15 cellular contexts compared by ENCODE assay signal in genomic region chr11:306645-307371, GRCh38. TPM values are rescaled to one million over a fixed set of nuclear protein-coding genes. Genes with fewer than 3 reads are reported as not detected.
DNase-seq lines count a peak whose midpoint lies in the region; ATAC-seq, FAIRE-seq and TF ChIP-seq lines count a peak whose summit lies in the region.
"Had no signal": no experiment of that assay in that cellular context is flagged by ENCODE, and none has a peak within 500 bp of the region (broad histone marks: within the 10 kb centered on the region; RNA-seq: fewer than 3 reads in every experiment).

No MANE protein-coding gene starts in this region.

- H3K4me3 ChIP-seq in testis: no peak overlapping the region

- peaks cover 38% of the 10 kb centered on the region for H3K4me1 Mint-ChIP-seq in activated CD4-positive, alpha-beta T cell treated with anti-CD3 and anti-CD28 coated beads, Interleukin-2, amount 10 ng/mL, durations not matched to agents 24 days and 14 days
- peaks cover 50% of the 10 kb centered on the region for H3K4me1 Mint-ChIP-seq in activated naive CD8-positive, alpha-beta T cell (ENCODE audit: low read depth)
- peaks cover 24% of the 10 kb centered on the region for H3K4me1 Mint-ChIP-seq in memory B cell

- no peak for FAIRE-seq in urothelium cell line (lab: Jason Lieb, UNC)
- FAIRE-seq: A204.1, keratinocyte had no signal

- 86 to 90% methylated on average over 8 to 17 of the region's 17 CpGs for WGBS in testis, 2 donors

- no peak for ATAC-seq in memory B cell (ENCODE audit: low read depth)
- no peak for ATAC-seq in HG03095 (IDR thresholded peaks at IDR 0.05; ENCODE audit: unreplicated experiment)

- H3K36me3 ChIP-seq in testis (ENCODE audit: low read depth, missing control alignments): no peaks in the 10 kb centered on the region

- DNase-seq in activated CD4-positive, alpha-beta T cell treated with anti-CD3 and anti-CD28 coated beads, Interleukin-2, amount 10 ng/mL, durations not matched to agents 24 days and 14 days: no peak
- DNase-seq in activated CD4-positive, alpha-beta T cell treated with anti-CD3 and anti-CD28 coated beads for 4 hours: no peak
- no peak for DNase-seq in memory B cell (ENCODE audit: low spot score in 2 of 2)
- no peak for DNase-seq in testis
- DNase-seq in urothelium cell line (ENCODE audit: low spot score): no peak
- DNase-seq in AG20443 (ENCODE audit: low spot score): no peak
- DNase-seq: NCI-H526 treated with DMSO at 0.1 percent for 48 hours, T1000 had no signal

- peak overlapping the region; percentile 97 for H3K4me3 Mint-ChIP-seq in activated CD4-positive, alpha-beta T cell treated with anti-CD3 and anti-CD28 coated beads, Interleukin-2, amount 10 ng/mL, durations not matched to agents 24 days and 14 days
- H3K4me3 Mint-ChIP-seq in activated naive CD8-positive, alpha-beta T cell: peak overlapping the region; percentile 58
- peak overlapping the region; percentile 49 for H3K4me3 Mint-ChIP-seq in memory B cell

- H3K27me3 ChIP-seq in testis: no peaks in the 10 kb centered on the region

- no peak for TF ChIP-seq POLR2A in testis (IDR thresholded peaks at IDR 0.05)

- peaks cover 25% of the 10 kb centered on the region for H3K4me1 ChIP-seq in testis

- H3K27me3 Mint-ChIP-seq in activated CD4-positive, alpha-beta T cell treated with anti-CD3 and anti-CD28 coated beads, Interleukin-2, amount 10 ng/mL, durations not matched to agents 24 days and 14 days: no peaks in the 10 kb centered on the region
- H3K27me3 Mint-ChIP-seq in activated naive CD8-positive, alpha-beta T cell: no peaks in the 10 kb centered on the region
- no peaks in the 10 kb centered on the region for H3K27me3 Mint-ChIP-seq in memory B cell

- no peaks in the 10 kb centered on the region for H3K9me3 Mint-ChIP-seq in activated CD4-positive, alpha-beta T cell treated with anti-CD3 and anti-CD28 coated beads, Interleukin-2, amount 10 ng/mL, durations not matched to agents 24 days and 14 days
- H3K9me3 Mint-ChIP-seq in activated naive CD8-positive, alpha-beta T cell (ENCODE audit: low read depth): no peaks in the 10 kb centered on the region
- H3K9me3 Mint-ChIP-seq in memory B cell: no peaks in the 10 kb centered on the region

- peak overlapping the region; percentile 99 for H3K27ac Mint-ChIP-seq in activated CD4-positive, alpha-beta T cell treated with anti-CD3 and anti-CD28 coated beads, Interleukin-2, amount 10 ng/mL, durations not matched to agents 24 days and 14 days
- H3K27ac Mint-ChIP-seq in activated naive CD8-positive, alpha-beta T cell: no peak overlapping the region
- no peak overlapping the region for H3K27ac Mint-ChIP-seq in memory B cell

- H3K27ac ChIP-seq in testis: peak overlapping the region; percentile 59 to 85

- H3K36me3 Mint-ChIP-seq in activated CD4-positive, alpha-beta T cell treated with anti-CD3 and anti-CD28 coated beads, Interleukin-2, amount 10 ng/mL, durations not matched to agents 24 days and 14 days (ENCODE audit: low read depth): peaks cover 20% of the 10 kb centered on the region
- H3K36me3 Mint-ChIP-seq in activated naive CD8-positive, alpha-beta T cell: no peaks in the 10 kb centered on the region
- H3K36me3 Mint-ChIP-seq in memory B cell: no peaks in the 10 kb centered on the region

- H3K9me3 ChIP-seq in testis: no peaks in the 10 kb centered on the region

- TF ChIP-seq CTCF in testis (IDR thresholded peaks at IDR 0.05): no peak

- intact Hi-C loops in activated CD4-positive, alpha-beta T cell treated with anti-CD3 and anti-CD28 coated beads, Interleukin-2, amount 10 ng/mL, durations not matched to agents 24 days and 14 days (cut with micrococcal nuclease): loop anchor here (5.0 kb wide), 2 partner anchors 100 to 210 kb away; no protein-coding TSS in a partner anchor
- intact Hi-C loops in testis (cut with DNase I; ENCODE audit: low total_unique reads): no loop called here

RNA-seq across cellular contexts. Expression of gene IFITM2, which starts 0.8 kb away (rescaled TPM):
- total RNA-seq in activated CD4-positive, alpha-beta T cell treated with anti-CD3 and anti-CD28 coated beads, Interleukin-2, amount 10 ng/mL, durations not matched to agents 24 days and 14 days: 659 and 674 TPM in 2 replicates
- total RNA-seq in testis: 100 to 1,000 TPM; 119 to 169 TPM
- 283 TPM for polyA plus RNA-seq in testis (ENCODE audit: insufficient read depth, low read depth, low replicate concordance)

RNA-seq across cellular contexts. Expression of gene IFITM1, which starts 7.0 kb away (rescaled TPM):
- total RNA-seq in activated CD4-positive, alpha-beta T cell treated with anti-CD3 and anti-CD28 coated beads, Interleukin-2, amount 10 ng/mL, durations not matched to agents 24 days and 14 days: 241 and 256 TPM in 2 replicates
- total RNA-seq in testis: 10 to 100 TPM; 63.1 to 93.3 TPM
- polyA plus RNA-seq in testis (ENCODE audit: insufficient read depth, low read depth, low replicate concordance): 146 TPM

RNA-seq across cellular contexts. Expression of gene IFITM5, which starts 7.5 kb away (rescaled TPM):
- not detected in 2 replicates for total RNA-seq in activated CD4-positive, alpha-beta T cell treated with anti-CD3 and anti-CD28 coated beads, Interleukin-2, amount 10 ng/mL, durations not matched to agents 24 days and 14 days
- total RNA-seq in testis: not detected
- polyA plus RNA-seq in testis (ENCODE audit: insufficient read depth, low read depth, low replicate concordance): not detected
- total RNA-seq: epithelial cell of proximal tubule, GM23248, M059J had no signal
- polyA plus RNA-seq: GM23248, keratinocyte had no signal

RNA-seq across cellular contexts. Expression of gene IFITM3, which starts 13.9 kb away (rescaled TPM):
- 5.0 and 6.0 TPM in 2 replicates for total RNA-seq in activated CD4-positive, alpha-beta T cell treated with anti-CD3 and anti-CD28 coated beads, Interleukin-2, amount 10 ng/mL, durations not matched to agents 24 days and 14 days
- total RNA-seq in testis: 100 to 1,000 TPM; 256 to 459 TPM
- polyA plus RNA-seq in testis (ENCODE audit: insufficient read depth, low read depth, low replicate concordance): 717 TPM

RNA-seq across cellular contexts. Expression of gene PGGHG, which starts 17.9 kb away (rescaled TPM):
- total RNA-seq in activated CD4-positive, alpha-beta T cell treated with anti-CD3 and anti-CD28 coated beads, Interleukin-2, amount 10 ng/mL, durations not matched to agents 24 days and 14 days: 136 and 142 TPM in 2 replicates
- 10 to 100 TPM; 26.5 to 32.5 TPM for total RNA-seq in testis
- 8.2 TPM for polyA plus RNA-seq in testis (ENCODE audit: insufficient read depth, low read depth, low replicate concordance)
